Comparison of ENCODE assay signal across 23 cellular contexts in the genomic region with DNA sequence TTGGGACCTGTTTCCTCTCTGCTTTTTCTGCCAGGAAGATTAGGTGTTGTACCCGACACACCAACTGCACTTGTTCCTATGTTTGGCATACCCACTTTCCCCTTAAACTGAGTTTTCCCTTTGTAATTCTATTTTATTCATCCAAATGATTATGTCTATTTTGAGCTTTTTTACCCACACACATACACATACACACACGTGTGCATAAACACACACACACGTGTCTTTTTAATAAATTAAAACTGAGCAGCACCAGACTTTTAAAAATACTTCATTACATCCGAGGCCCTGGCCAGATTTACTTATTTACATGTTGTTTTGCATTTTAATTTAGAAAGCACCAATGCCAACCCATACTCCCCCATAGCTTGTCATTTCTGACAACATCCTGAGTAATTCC.
DNase-seq lines count a peak whose midpoint lies in the region; ATAC-seq, FAIRE-seq and TF ChIP-seq lines count a peak whose summit lies in the region.
"Had no signal": no experiment of that assay in that cellular context is flagged by ENCODE, and none has a peak within 500 bp of the region (broad histone marks: within the 10 kb centered on the region; RNA-seq: fewer than 3 reads in every experiment).

No MANE protein-coding gene starts in this region.

- H3K36me3 Mint-ChIP-seq in brain (peaks cover 15% of the 10 kb centered on the region), nephron (ENCODE audit: low read depth) (no peaks in the 10 kb centered on the region)

- intact Hi-C loops in HepG2 (cut with micrococcal nuclease; ENCODE audit: unreplicated experiment) = no loop called here
- intact Hi-C loops in right lobe of liver (cut with DNase I) = no loop called here

- H3K4me1 Mint-ChIP-seq in brain = peaks cover 87% of the 10 kb centered on the region
- peaks cover 38% of the 10 kb centered on the region for H3K4me1 Mint-ChIP-seq in nephron
- H3K4me1 Mint-ChIP-seq: B cell had no signal

- H2AFZ ChIP-seq in HepG2 (ENCODE audit: low read length) = no peak overlapping the region

- H3K9me3 ChIP-seq in HepG2 (ENCODE audit: low read length) (no peaks in the 10 kb centered on the region), right lobe of liver (no peaks in the 10 kb centered on the region)
- H3K9me3 ChIP-seq: HAP-1 had no signal

- FAIRE-seq in HepG2 (lab: Jason Lieb, UNC) = no peak
- FAIRE-seq: A204.1, GM12891, GM18507, GM19239 had no signal

- TF ChIP-seq RAD21 in HepG2 (CRISPR knock-in tag; IDR thresholded peaks at IDR 0.05) = no peak

- DNase-seq in HepG2 (ENCODE audit: low spot score) = no peak
- DNase-seq in right lobe of liver = no peak
- DNase-seq: C1 segment of cervical spinal cord; Calu3; CD4-positive, alpha-beta memory T cell; COR-L47; DMS53; DMS79 treated with DMSO at 0.1 percent for 48 hours; GF-D8; HFFc6 had no signal

- H3K4me3 ChIP-seq in HepG2 (replicated peaks in 1 of 3; ENCODE audit: insufficient read depth in 1 of 3, low read depth in 2 of 3, low read length in 3 of 3) = no peak overlapping the region
- no peak overlapping the region for H3K4me3 ChIP-seq in right lobe of liver
- H3K4me3 ChIP-seq: GM23338, HAP-1 had no signal

- TF ChIP-seq CTCF in HepG2 (CRISPR knock-in tag; IDR thresholded peaks at IDR 0.05) (no peak), right lobe of liver (IDR thresholded peaks at IDR 0.05) (no peak), brain (conservative IDR thresholded peaks at IDR 0.05) (no peak), nephron (IDR thresholded peaks at IDR 0.05; ENCODE audit: unreplicated experiment in 3 of 3) (no peak)

- WGBS in HepG2 (ENCODE audit: low lambda C conversion rate) = 0% methylated on average over 4 of the region's 4 CpGs
- whole genome bisulfite sequencing in right lobe of liver (ENCODE audit: insufficient coverage, low coverage, low lambda C conversion rate, missing lambda C conversion rate) = 67% methylated on average over 3 of the region's 4 CpGs

- no peaks in the 10 kb centered on the region for H3K27me3 Mint-ChIP-seq in brain
- H3K27me3 Mint-ChIP-seq in nephron (ENCODE audit: low read depth) = no peaks in the 10 kb centered on the region

- H3K27me3 ChIP-seq in HepG2 (ENCODE audit: control insufficient read depth in 1 of 2, insufficient read depth in 2 of 2, low read length in 2 of 2) (no peaks in the 10 kb centered on the region), right lobe of liver (no peaks in the 10 kb centered on the region)

- H3K27ac ChIP-seq in HepG2 (ENCODE audit: extremely low read length, insufficient read depth, low read length) (no peak overlapping the region), right lobe of liver (no peak overlapping the region)
- H3K27ac ChIP-seq: 22Rv1 had no signal

- H3K9me3 Mint-ChIP-seq in brain (peaks cover 0 to 14% (median 6%) of the 10 kb centered on the region in 5 experiments), nephron (peaks cover 6% of the 10 kb centered on the region)
- H3K9me3 Mint-ChIP-seq: GM23338, HFFc6 had no signal

- H3K79me2 ChIP-seq in HepG2 (ENCODE audit: insufficient read depth, low read length) = no peaks in the 10 kb centered on the region

- H4K20me1 ChIP-seq in HepG2 (ENCODE audit: insufficient read depth, low read length) = no peaks in the 10 kb centered on the region

- POLR2A ChIA-PET in HepG2 (lab: Yijun Ruan, JAX) = no interaction called here

- no TSS peak for BruUV-seq in HepG2 (replicated peaks; lab: Mats Ljungman, UMichigan)

- no peak overlapping the region for H3K4me2 ChIP-seq in HepG2 (ENCODE audit: low read depth, low read length)
- H3K4me2 ChIP-seq: GM23338 had no signal

- in situ Hi-C loops in HepG2 (cut with HindIII; ENCODE audit: extremely low pct_ligation_motif_present, low pct_unique_long_range_greater_than_20kb) = no loop called here

- CTCF ChIA-PET in HepG2 (lab: Yijun Ruan, JAX; ENCODE audit: low intra/inter-chr PET ratio, low total read pairs) = no interaction called here

- no peak for TF ChIP-seq EP300 in HepG2 (IDR thresholded peaks at IDR 0.05; ENCODE audit: low read depth in 2 of 2, low read length in 2 of 2)
- TF ChIP-seq EP300 in HepG2 (CRISPR knock-in tag; IDR thresholded peaks at IDR 0.05; ENCODE audit: borderline replicate concordance) = no peak

- H3K4me3 Mint-ChIP-seq in brain (peak overlapping the region in 1 of 5 experiments; percentile 23), nephron (no peak overlapping the region)
- H3K4me3 Mint-ChIP-seq: B cell; CD4-positive, alpha-beta memory T cell; GM23338; HFFc6 had no signal

- H3K36me3 ChIP-seq in HepG2 (replicated peaks in 1 of 2; ENCODE audit: control insufficient read depth in 1 of 2, insufficient read depth in 2 of 2, low read length in 2 of 2) (no peaks in the 10 kb centered on the region), right lobe of liver (no peaks in the 10 kb centered on the region)
- H3K36me3 ChIP-seq: HAP-1 had no signal

- H3K27ac Mint-ChIP-seq in brain = peak overlapping the region in 4 of 5 experiments; percentile 21 to 83 (median 58)
- H3K27ac Mint-ChIP-seq in nephron = peak overlapping the region in 2 of 3 experiments; percentile 17 to 54
- H3K27ac Mint-ChIP-seq: B cell, GM23338, HFFc6 had no signal

- H3K9ac ChIP-seq in HepG2 (ENCODE audit: insufficient read depth, low read depth, low read length) = no peak overlapping the region

- H3K4me1 ChIP-seq in HepG2 (ENCODE audit: insufficient read depth, low read length) = no peaks in the 10 kb centered on the region
- H3K4me1 ChIP-seq in right lobe of liver = no peaks in the 10 kb centered on the region
- H3K4me1 ChIP-seq: HAP-1 had no signal

- ATAC-seq in HepG2 = no peak
- ATAC-seq in right lobe of liver = no peak
- ATAC-seq in HG03442 (IDR thresholded peaks at IDR 0.05; ENCODE audit: unreplicated experiment) = no peak
- no peak for ATAC-seq in GM19455 (IDR thresholded peaks at IDR 0.05; ENCODE audit: unreplicated experiment)
- no peak for ATAC-seq in HG02678 (IDR thresholded peaks at IDR 0.05; ENCODE audit: unreplicated experiment)
- ATAC-seq: GM23338 had no signal

- TF ChIP-seq POLR2A in HepG2 (IDR thresholded peaks at IDR 0.05; ENCODE audit: insufficient read depth in 1 of 2, low read depth in 2 of 2, low read length in 2 of 2) (no peak), right lobe of liver (IDR thresholded peaks at IDR 0.05) (no peak)

TF ChIP-seq in HepG2, 621 proteins besides CTCF, POLR2A, EP300 and RAD21:
- TF ChIP-seq NFRKB (IDR thresholded peaks at IDR 0.05) (no peak), NFE2 (CRISPR knock-in tag; IDR thresholded peaks at IDR 0.05) (no peak), ZFP1 (CRISPR knock-in tag; IDR thresholded peaks at IDR 0.05) (no peak), RFXAP (CRISPR knock-in tag; IDR thresholded peaks at IDR 0.05; ENCODE audit: borderline replicate concordance) (no peak)
- TF ChIP-seq, protein P1, sequence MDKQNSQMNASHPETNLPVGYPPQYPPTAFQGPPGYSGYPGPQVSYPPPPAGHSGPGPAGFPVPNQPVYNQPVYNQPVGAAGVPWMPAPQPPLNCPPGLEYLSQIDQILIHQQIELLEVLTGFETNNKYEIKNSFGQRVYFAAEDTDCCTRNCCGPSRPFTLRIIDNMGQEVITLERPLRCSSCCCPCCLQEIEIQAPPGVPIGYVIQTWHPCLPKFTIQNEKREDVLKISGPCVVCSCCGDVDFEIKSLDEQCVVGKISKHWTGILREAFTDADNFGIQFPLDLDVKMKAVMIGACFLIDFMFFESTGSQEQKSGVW (CRISPR knock-in tag; IDR thresholded peaks at IDR 0.05; ENCODE audit: borderline replicate concordance) = no peak
- TF ChIP-seq, protein P2, sequence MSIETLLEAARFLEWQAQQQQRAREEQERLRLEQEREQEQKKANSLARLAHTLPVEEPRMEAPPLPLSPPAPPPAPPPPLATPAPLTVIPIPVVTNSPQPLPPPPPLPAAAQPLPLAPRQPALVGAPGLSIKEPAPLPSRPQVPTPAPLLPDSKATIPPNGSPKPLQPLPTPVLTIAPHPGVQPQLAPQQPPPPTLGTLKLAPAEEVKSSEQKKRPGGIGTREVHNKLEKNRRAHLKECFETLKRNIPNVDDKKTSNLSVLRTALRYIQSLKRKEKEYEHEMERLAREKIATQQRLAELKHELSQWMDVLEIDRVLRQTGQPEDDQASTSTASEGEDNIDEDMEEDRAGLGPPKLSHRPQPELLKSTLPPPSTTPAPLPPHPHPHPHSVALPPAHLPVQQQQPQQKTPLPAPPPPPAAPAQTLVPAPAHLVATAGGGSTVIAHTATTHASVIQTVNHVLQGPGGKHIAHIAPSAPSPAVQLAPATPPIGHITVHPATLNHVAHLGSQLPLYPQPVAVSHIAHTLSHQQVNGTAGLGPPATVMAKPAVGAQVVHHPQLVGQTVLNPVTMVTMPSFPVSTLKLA (IDR thresholded peaks at IDR 0.05) = peak; percentile 97
